In genomic region chr3:137854498-137855285, GRCh38 we compare ENCODE assay signal across 19 cellular contexts.
DNase-seq lines count a peak whose midpoint lies in the region; ATAC-seq and TF ChIP-seq lines count a peak whose summit lies in the region.
"Had no signal": no experiment of that assay in that cellular context is flagged by ENCODE, and none has a peak within 500 bp of the region (broad histone marks: within the 10 kb centered on the region; RNA-seq: fewer than 3 reads in every experiment).

No MANE protein-coding gene starts in this region.

- H3K4me2 ChIP-seq in trophoblast cell (ENCODE audit: low read length): no peak overlapping the region

- H4K8ac ChIP-seq in trophoblast cell (ENCODE audit: low read depth, low read length): no peak overlapping the region

- no peak overlapping the region for H2BK12ac ChIP-seq in trophoblast cell (ENCODE audit: low read length)

- no peak overlapping the region for H3K27ac Mint-ChIP-seq in endodermal cell
- H3K27ac Mint-ChIP-seq in CD8-positive, alpha-beta memory T cell: no peak overlapping the region
- H3K27ac Mint-ChIP-seq in CD8-positive, alpha-beta T cell: no peak overlapping the region

- WGBS in endodermal cell (ENCODE audit: insufficient coverage in 1 of 2, insufficient read length in 1 of 2), 2 experiments: 38 to 42% methylated on average over 4 of the region's 4 CpGs
- WGBS in trophoblast cell (ENCODE audit: extremely low coverage, insufficient coverage, insufficient read length): no CpG with 5 or more reads among the region's 4 CpGs

- H3K9ac ChIP-seq in HUES48 (ENCODE audit: low read depth, low read length) (no peak overlapping the region), endodermal cell (ENCODE audit: extremely low read depth, low read length, poor library complexity, severe bottlenecking) (no peak overlapping the region), trophoblast cell (ENCODE audit: low read length) (no peak overlapping the region)

- no peaks in the 10 kb centered on the region for H3K36me3 Mint-ChIP-seq in endodermal cell (ENCODE audit: low read depth)
- H3K36me3 Mint-ChIP-seq in CD8-positive, alpha-beta memory T cell: no peaks in the 10 kb centered on the region
- H3K36me3 Mint-ChIP-seq in CD8-positive, alpha-beta T cell: no peaks in the 10 kb centered on the region

- ATAC-seq in CD8-positive, alpha-beta T cell: no peak
- ATAC-seq: HCT116 had no signal

- no peak overlapping the region for H4K91ac ChIP-seq in trophoblast cell (ENCODE audit: low read depth, low read length)

- intact Hi-C loops in CD8-positive, alpha-beta T cell (cut with DNase I, micrococcal nuclease): no loop called here

- H3K4me1 Mint-ChIP-seq in endodermal cell: peaks cover 16% of the 10 kb centered on the region
- H3K4me1 Mint-ChIP-seq in CD8-positive, alpha-beta memory T cell: no peaks in the 10 kb centered on the region
- H3K4me1 Mint-ChIP-seq in CD8-positive, alpha-beta T cell (ENCODE audit: low read depth): no peaks in the 10 kb centered on the region

- no peak overlapping the region for H4K12ac ChIP-seq in trophoblast cell (ENCODE audit: low read depth, low read length)

- H3K9me3 Mint-ChIP-seq in endodermal cell: no peaks in the 10 kb centered on the region
- H3K9me3 Mint-ChIP-seq in CD8-positive, alpha-beta memory T cell: peaks cover 0 to 6% (median 0%) of the 10 kb centered on the region in 5 donors
- peaks cover 3% of the 10 kb centered on the region for H3K9me3 Mint-ChIP-seq in CD8-positive, alpha-beta T cell

- POLR2A ChIA-PET in CD8-positive, alpha-beta memory T cell (lab: Charles Lee): no interaction called here
- POLR2A ChIA-PET in CD8-positive, alpha-beta T cell (lab: Charles Lee): no interaction called here

- DNase-seq in endodermal cell (peak; percentile 89), islet precursor cell (peak; percentile 92), NCI-H1417 (lab: John Stamatoyannopoulos, UW) (no peak), trophoblast cell (no peak)
- no peak for DNase-seq in CD8-positive, alpha-beta memory T cell
- no peak for DNase-seq in CD8-positive, alpha-beta T cell
- DNase-seq: ACHN, C1 segment of cervical spinal cord, DMS79 treated with DMSO at 0.1 percent for 48 hours, MM.1S, NCI-H1092, NCI-H2227 treated with DMSO at 0.1 percent for 48 hours, NCI-H510A treated with DMSO at 0.1 percent for 48 hours, NCI-H774, OCI-M1, Right ventricle myocardium superior had no signal

- H3K4me1 ChIP-seq in HUES48 (ENCODE audit: control insufficient read depth, insufficient read depth, low read length) (peaks cover 16% of the 10 kb centered on the region), endodermal cell (ENCODE audit: control insufficient read depth, insufficient read depth, low read length) (peaks cover 8% of the 10 kb centered on the region), trophoblast cell (ENCODE audit: control insufficient read depth in 1 of 2, insufficient read depth in 2 of 2, low read length in 2 of 2) (peaks cover 0 to 2% of the 10 kb centered on the region in 2 experiments)
- H3K4me1 ChIP-seq in CD8-positive, alpha-beta memory T cell (ENCODE audit: insufficient read depth, low read length): no peaks in the 10 kb centered on the region
- H3K4me1 ChIP-seq in CD8-positive, alpha-beta T cell (ENCODE audit: insufficient read depth, low read length): no peaks in the 10 kb centered on the region

- H3K79me1 ChIP-seq in trophoblast cell (ENCODE audit: low read length): no peaks in the 10 kb centered on the region

- peaks cover 6% of the 10 kb centered on the region for H3K27me3 Mint-ChIP-seq in endodermal cell (ENCODE audit: insufficient read depth)
- H3K27me3 Mint-ChIP-seq in CD8-positive, alpha-beta memory T cell: no peaks in the 10 kb centered on the region
- H3K27me3 Mint-ChIP-seq in CD8-positive, alpha-beta T cell (ENCODE audit: low read depth): no peaks in the 10 kb centered on the region

- no peak overlapping the region for H2BK5ac ChIP-seq in trophoblast cell (ENCODE audit: low read depth, low read length, poor library complexity)

- H3K18ac ChIP-seq in trophoblast cell (ENCODE audit: low read length): no peak overlapping the region

- peak overlapping the region; percentile 88 for H3K27ac ChIP-seq in HUES48 (ENCODE audit: low read depth, low read length)
- peak overlapping the region; percentile 12 for H3K27ac ChIP-seq in endodermal cell (ENCODE audit: low read depth, low read length)
- H3K27ac ChIP-seq in CD8-positive, alpha-beta memory T cell (ENCODE audit: low read depth, low read length): no peak overlapping the region
- no peak overlapping the region for H3K27ac ChIP-seq in CD8-positive, alpha-beta T cell (ENCODE audit: low read depth, low read length)
- H3K27ac ChIP-seq in trophoblast cell (ENCODE audit: low read depth, low read length): no peak overlapping the region
- H3K27ac ChIP-seq: SK-N-MC had no signal

- no peak overlapping the region for H3K23ac ChIP-seq in trophoblast cell (ENCODE audit: low read length)

- H3K4me3 ChIP-seq in HUES48 (ENCODE audit: low read depth, low read length) (no peak overlapping the region; the same call in 1 of the 2 replicates), endodermal cell (ENCODE audit: low read length) (no peak overlapping the region), trophoblast cell (ENCODE audit: low read depth, low read length) (no peak overlapping the region)
- H3K4me3 ChIP-seq in CD8-positive, alpha-beta memory T cell (ENCODE audit: low read length): no peak overlapping the region
- H3K4me3 ChIP-seq in CD8-positive, alpha-beta T cell (ENCODE audit: low read depth, low read length): no peak overlapping the region
- H3K4me3 ChIP-seq: SK-N-MC had no signal

- no peak overlapping the region for H2AFZ ChIP-seq in trophoblast cell (ENCODE audit: insufficient read depth, low read length, poor library complexity)

- no peak overlapping the region for H3K14ac ChIP-seq in trophoblast cell (ENCODE audit: low read length)

- CTCF ChIA-PET in CD8-positive, alpha-beta memory T cell (lab: Charles Lee): no interaction called here
- CTCF ChIA-PET in CD8-positive, alpha-beta T cell (lab: Charles Lee): no interaction called here

- H3K9me3 ChIP-seq in HUES48 (ENCODE audit: control insufficient read depth, insufficient read depth, low read length) (no peaks in the 10 kb centered on the region), endodermal cell (ENCODE audit: control insufficient read depth, low read length) (no peaks in the 10 kb centered on the region), trophoblast cell (ENCODE audit: insufficient read depth, low read depth, low read length) (no peaks in the 10 kb centered on the region)
- H3K9me3 ChIP-seq in CD8-positive, alpha-beta memory T cell (ENCODE audit: low read length): no peaks in the 10 kb centered on the region
- no peaks in the 10 kb centered on the region for H3K9me3 ChIP-seq in CD8-positive, alpha-beta T cell (ENCODE audit: low read length)

- H3K36me3 ChIP-seq in HUES48 (ENCODE audit: control insufficient read depth, insufficient read depth, low read length) (no peaks in the 10 kb centered on the region), endodermal cell (ENCODE audit: control insufficient read depth, insufficient read depth, low read length) (no peaks in the 10 kb centered on the region), trophoblast cell (ENCODE audit: control insufficient read depth in 1 of 2, insufficient read depth in 2 of 2, low read length in 2 of 2) (no peaks in the 10 kb centered on the region)
- no peaks in the 10 kb centered on the region for H3K36me3 ChIP-seq in CD8-positive, alpha-beta memory T cell (ENCODE audit: insufficient read depth, low read length)
- H3K36me3 ChIP-seq in CD8-positive, alpha-beta T cell (ENCODE audit: insufficient read depth, low read length): no peaks in the 10 kb centered on the region

- no peak overlapping the region for H2AK5ac ChIP-seq in trophoblast cell (ENCODE audit: low read length)

- H3K27me3 ChIP-seq in HUES48 (ENCODE audit: control insufficient read depth, insufficient read depth, low read length) (no peaks in the 10 kb centered on the region; the same call in 1 of the 2 replicates), endodermal cell (ENCODE audit: control insufficient read depth, insufficient read depth, low read length, poor library complexity, severe bottlenecking) (peaks cover 5% of the 10 kb centered on the region), trophoblast cell (ENCODE audit: insufficient read depth, low read length) (no peaks in the 10 kb centered on the region)
- no peaks in the 10 kb centered on the region for H3K27me3 ChIP-seq in CD8-positive, alpha-beta memory T cell (ENCODE audit: insufficient read depth, low read length, poor library complexity, severe bottlenecking)
- no peaks in the 10 kb centered on the region for H3K27me3 ChIP-seq in CD8-positive, alpha-beta T cell (ENCODE audit: insufficient read depth, low read length)

- TF ChIP-seq CTCF in endodermal cell (conservative IDR thresholded peaks at IDR 0.05): no peak
- TF ChIP-seq CTCF in CD8-positive, alpha-beta T cell (IDR thresholded peaks at IDR 0.05): no peak

- H3K4ac ChIP-seq in trophoblast cell (ENCODE audit: low read depth, low read length): no peak overlapping the region

- no peaks in the 10 kb centered on the region for H3K79me2 ChIP-seq in trophoblast cell (ENCODE audit: control insufficient read depth, insufficient read depth, low read length, poor library complexity)

- H2BK120ac ChIP-seq in trophoblast cell (ENCODE audit: insufficient read depth, low read length, poor library complexity): no peak overlapping the region

- no peak overlapping the region for H3K4me3 Mint-ChIP-seq in endodermal cell
- H3K4me3 Mint-ChIP-seq in CD8-positive, alpha-beta memory T cell: no peak overlapping the region
- no peak overlapping the region for H3K4me3 Mint-ChIP-seq in CD8-positive, alpha-beta T cell

Comparison
In these comparisons a context has a peak if more than half of its experiments do, and no peak if none do; other contexts are left out.
1. H3K27ac ChIP-seq: peak in HUES48 (single experiment) and endodermal cell (single experiment); none in CD8-positive, alpha-beta memory T cell (single experiment), CD8-positive, alpha-beta T cell (single experiment) and trophoblast cell (single experiment).
2. DNase-seq: peak in endodermal cell (single experiment) and islet precursor cell (single experiment); none in CD8-positive, alpha-beta memory T cell (0 of 5), NCI-H1417 (0 of 3), CD8-positive, alpha-beta T cell (0 of 7) and trophoblast cell (0 of 2).